ENCODE assay signal across 12 cellular contexts in the genomic region with DNA sequence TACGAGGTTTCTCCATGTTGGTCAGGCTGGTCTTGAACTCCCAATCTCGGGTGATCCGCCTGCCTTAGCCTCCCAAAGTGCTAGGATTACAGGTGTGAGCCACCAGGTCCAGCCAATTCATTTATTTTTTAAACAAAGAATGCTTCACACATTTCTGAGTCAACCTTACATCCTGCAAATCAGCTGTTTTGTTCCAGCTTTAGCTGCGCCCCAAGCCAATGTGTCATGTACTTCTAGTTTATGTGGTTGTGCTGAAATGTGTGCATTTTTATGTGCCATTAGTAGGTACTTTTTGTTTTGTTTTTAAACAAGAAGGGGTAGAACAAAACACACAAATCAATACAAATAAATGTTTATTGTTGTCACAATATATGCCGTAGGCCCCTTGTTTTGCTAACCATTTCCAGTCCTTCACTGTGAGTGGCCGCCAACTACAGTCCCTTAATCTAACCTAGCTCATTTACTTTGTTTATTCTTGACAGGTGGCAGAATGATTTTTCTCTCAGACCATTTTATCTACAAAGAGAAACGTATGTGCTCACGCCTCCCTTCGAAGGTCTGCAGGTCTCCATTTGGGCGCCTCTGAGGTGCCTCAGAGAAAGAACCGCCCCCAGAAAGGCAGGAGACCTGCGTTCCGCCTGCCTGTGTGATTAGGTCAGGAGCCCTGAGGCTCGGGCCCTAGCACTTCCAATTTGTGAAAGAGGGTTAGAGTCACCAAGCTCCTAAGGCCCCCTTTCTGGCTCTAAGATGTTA. TPM values are rescaled to one million over a fixed set of nuclear protein-coding genes. Genes with fewer than 3 reads are reported as not detected.
A peak's percentile ranks its signal among the peaks of the same experiment; 100 is the strongest.
DNase-seq lines count a peak whose midpoint lies in the region; ATAC-seq and TF ChIP-seq lines count a peak whose summit lies in the region.
"Had no signal": no experiment of that assay in that cellular context is flagged by ENCODE, and none has a peak within 500 bp of the region (broad histone marks: within the 10 kb centered on the region; RNA-seq: fewer than 3 reads in every experiment).

No MANE protein-coding gene starts in this region.

- no peak overlapping the region for H3K9ac ChIP-seq in iPS-18a (ENCODE audit: low read length)

- H3K27ac ChIP-seq in ACC112 (ENCODE audit: low read depth, low read length) (no peak overlapping the region), SJCRH30 (peak overlapping the region; percentile 66), iPS-18a (ENCODE audit: low read length) (no peak overlapping the region), tibial nerve (peak overlapping the region in 2 of 4 donors; percentile 45 to 65)
- H3K27ac ChIP-seq: C4-2B, upper lobe of left lung had no signal

- no peak for ATAC-seq in GM18858 (IDR thresholded peaks at IDR 0.05; ENCODE audit: unreplicated experiment)

- 68% methylated on average over 14 of the region's 14 CpGs for WGBS in tibial nerve, 2 donors

- H3K4me3 ChIP-seq in ACC112 (ENCODE audit: low read depth, low read length) (no peak overlapping the region), SJCRH30 (peak overlapping the region; percentile 35), iPS-18a (ENCODE audit: low read length) (peak overlapping the region; percentile 49), tibial nerve (no peak overlapping the region)
- H3K4me3 ChIP-seq: upper lobe of left lung had no signal

- TF ChIP-seq CTCF in tibial nerve (IDR thresholded peaks at IDR 0.05) = no peak

- H3K36me3 ChIP-seq in ACC112 (ENCODE audit: insufficient read depth, low read length) (no peaks in the 10 kb centered on the region), SJCRH30 (no peaks in the 10 kb centered on the region), iPS-18a (ENCODE audit: control insufficient read depth, low read depth, low read length) (no peaks in the 10 kb centered on the region), tibial nerve (no peaks in the 10 kb centered on the region)
- H3K36me3 ChIP-seq: upper lobe of left lung had no signal

- DNase-seq in HCEC 1CT (peak; percentile 37), SJCRH30 (no peak), OCI-M1 (lab: John Stamatoyannopoulos, UW) (no peak), EL (no peak), tibial nerve (ENCODE audit: low spot score in 2 of 2) (no peak)
- DNase-seq: kidney; stimulated activated CD4-positive, alpha-beta T cell treated with anti-CD3 and anti-CD28 coated beads, Interleukin-12 subunit alpha, Interleukin-12 subunit beta, amount 100 ng/mL, for 4 hours had no signal

- peak overlapping the region; percentile 48 for H2AFZ ChIP-seq in ACC112 (ENCODE audit: low read length, unreplicated experiment)

- no peak for TF ChIP-seq EP300 in tibial nerve (IDR thresholded peaks at IDR 0.05)

- no peak for TF ChIP-seq POLR2A in tibial nerve (IDR thresholded peaks at IDR 0.05)

- H3K27me3 ChIP-seq in ACC112 (ENCODE audit: insufficient read depth, low read length) (no peaks in the 10 kb centered on the region; the same call in 1 of the 2 replicates), SJCRH30 (no peaks in the 10 kb centered on the region), iPS-18a (ENCODE audit: control insufficient read depth, insufficient read depth, low read length) (no peaks in the 10 kb centered on the region), tibial nerve (no peaks in the 10 kb centered on the region)
- H3K27me3 ChIP-seq: upper lobe of left lung had no signal

- H3K9me3 ChIP-seq in SJCRH30 (replicated peaks) = no peaks in the 10 kb centered on the region
- no peaks in the 10 kb centered on the region for H3K9me3 ChIP-seq in iPS-18a (ENCODE audit: control insufficient read depth, low read depth, low read length)
- H3K9me3 ChIP-seq in tibial nerve = no peaks in the 10 kb centered on the region
- H3K9me3 ChIP-seq: upper lobe of left lung had no signal

- H3K4me1 ChIP-seq in ACC112 (ENCODE audit: control insufficient read depth, insufficient read depth, low read length, unreplicated experiment) (no peaks in the 10 kb centered on the region), SJCRH30 (peaks cover 16% of the 10 kb centered on the region), iPS-18a (ENCODE audit: control insufficient read depth, low read depth, low read length) (peaks cover 4% of the 10 kb centered on the region), tibial nerve (peaks cover 0 to 6% (median 3%) of the 10 kb centered on the region in 4 donors)

- H3K79me2 ChIP-seq in ACC112 (ENCODE audit: control insufficient read depth, insufficient read depth, low read length, unreplicated experiment) = no peaks in the 10 kb centered on the region

RNA-seq across cellular contexts. Expression of a gene that starts 2.8 kb away (rescaled TPM):
- total RNA-seq in SJCRH30 (2014; rRNA removed; shearing (Covaris generic)) = 0.28 and 0.49 TPM in 2 replicates
- total RNA-seq in tibial nerve = 1 to 10 TPM; 3.6 to 7.3 (median 5.8) TPM

Comparison
In these comparisons a context has a peak if more than half of its experiments do, and no peak if none do; other contexts are left out.
1. H3K4me3 ChIP-seq: peak in SJCRH30 (single experiment) and iPS-18a (single experiment); none in ACC112 (single experiment) and tibial nerve (0 of 4).